Comparison of ENCODE assay signal across 11 cellular contexts in the genomic region with DNA sequence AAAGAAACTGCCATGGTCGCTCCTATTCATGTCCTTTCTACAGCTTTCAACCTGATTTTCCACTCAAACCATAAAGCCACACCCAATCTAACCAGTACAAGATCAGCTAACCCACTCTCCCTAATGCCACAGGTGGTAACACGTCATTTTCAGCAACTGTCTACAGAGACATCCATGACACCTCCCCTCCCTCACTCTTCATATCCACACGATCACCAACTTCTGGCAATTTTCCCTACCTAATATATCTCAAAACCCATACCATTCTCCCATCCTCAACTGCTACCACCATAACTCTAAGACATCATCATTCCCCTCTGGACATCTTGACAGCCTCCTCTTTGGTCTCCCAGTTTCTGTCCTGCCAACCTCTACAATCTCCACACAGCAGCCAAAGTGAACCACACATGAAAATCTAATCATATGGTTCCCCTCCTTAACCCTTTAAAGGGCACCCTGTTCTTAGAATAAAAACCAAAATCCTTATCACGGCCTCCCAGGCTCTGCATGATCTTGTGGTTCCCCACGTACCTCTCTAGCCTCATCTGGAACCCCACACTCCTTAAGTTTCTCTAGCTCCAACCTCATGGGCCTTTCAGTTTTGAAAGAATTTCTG. TPM values are rescaled to one million over a fixed set of nuclear protein-coding genes. Genes with fewer than 3 reads are reported as not detected.
DNase-seq lines count a peak whose midpoint lies in the region; ATAC-seq and TF ChIP-seq lines count a peak whose summit lies in the region.
"Had no signal": no experiment of that assay in that cellular context is flagged by ENCODE, and none has a peak within 500 bp of the region (broad histone marks: within the 10 kb centered on the region; RNA-seq: fewer than 3 reads in every experiment).

No MANE protein-coding gene starts in this region.

- H3K27ac Mint-ChIP-seq in endodermal cell (no peak overlapping the region), progenitor cell of endocrine pancreas (peak overlapping the region; percentile 99)

- DNase-seq in GM12864 (ENCODE audit: low read depth): no peak
- no peak for DNase-seq in endodermal cell
- no peak for DNase-seq in progenitor cell of endocrine pancreas (ENCODE audit: low spot score, unreplicated experiment)
- DNase-seq in Ammon's horn (ENCODE audit: low spot score): no peak
- no peak for DNase-seq in left lung
- DNase-seq in HPDE6-E6E7 (ENCODE audit: extremely low spot score): no peak
- DNase-seq in NCI-H526 (lab: John Stamatoyannopoulos, UW): no peak
- DNase-seq: caudate nucleus, posterior cingulate gyrus had no signal

- H3K4me3 ChIP-seq in GM12864 (ENCODE audit: low read depth, low read length) (peak overlapping the region; percentile 81), OCI-LY3 (ENCODE audit: low read length) (peak overlapping the region; percentile 93), endodermal cell (ENCODE audit: low read length) (peak overlapping the region; percentile 97), left lung (peak overlapping the region in 1 of 2 donors; percentile 94)

- H3K4me1 ChIP-seq in OCI-LY3 (ENCODE audit: low read length): peaks cover 24% of the 10 kb centered on the region
- H3K4me1 ChIP-seq in endodermal cell (ENCODE audit: control insufficient read depth, insufficient read depth, low read length): no peaks in the 10 kb centered on the region
- peaks cover 12 to 37% of the 10 kb centered on the region in 2 donors for H3K4me1 ChIP-seq in left lung

- H4K20me1 ChIP-seq in OCI-LY3 (ENCODE audit: insufficient read depth, low read length): no peaks in the 10 kb centered on the region

- H3K9me3 Mint-ChIP-seq in endodermal cell: peaks cover 3% of the 10 kb centered on the region
- H3K9me3 Mint-ChIP-seq in progenitor cell of endocrine pancreas (ENCODE audit: low read depth): peaks cover 3% of the 10 kb centered on the region

- H3K4me3 Mint-ChIP-seq in endodermal cell (peak overlapping the region; percentile 88), progenitor cell of endocrine pancreas (ENCODE audit: low read depth) (peak overlapping the region; percentile 96)

- no peak for TF ChIP-seq CTCF in GM12864 (IDR thresholded peaks at IDR 0.05; ENCODE audit: low read depth, low read length, missing control alignments)
- TF ChIP-seq CTCF in OCI-LY3 (IDR thresholded peaks at IDR 0.05; ENCODE audit: low read depth, low read length): no peak
- TF ChIP-seq CTCF in endodermal cell (conservative IDR thresholded peaks at IDR 0.05): no peak
- no peak for TF ChIP-seq CTCF in progenitor cell of endocrine pancreas (IDR thresholded peaks at IDR 0.05; ENCODE audit: unreplicated experiment)
- TF ChIP-seq CTCF in left lung (IDR thresholded peaks at IDR 0.05): no peak

- H3K36me3 ChIP-seq in OCI-LY3 (replicated peaks; ENCODE audit: low read depth, low read length) (peaks cover 22% of the 10 kb centered on the region), endodermal cell (ENCODE audit: control insufficient read depth, insufficient read depth, low read length) (peaks cover 27% of the 10 kb centered on the region), left lung (peaks cover 0 to 34% of the 10 kb centered on the region in 2 donors)

- intact Hi-C loops in left lung (cut with DNase I): no loop called here

- H3K9ac ChIP-seq in OCI-LY3 (ENCODE audit: low read length): no peak overlapping the region
- H3K9ac ChIP-seq in endodermal cell (ENCODE audit: extremely low read depth, low read length, poor library complexity, severe bottlenecking): no peak overlapping the region

- WGBS in endodermal cell (ENCODE audit: insufficient coverage in 1 of 2, insufficient read length in 1 of 2), 2 experiments: 95 to 98% methylated on average over 4 to 5 of the region's 5 CpGs

- peak overlapping the region; percentile 70 for H3K4me2 ChIP-seq in OCI-LY3 (ENCODE audit: low read length)

- peaks cover 21% of the 10 kb centered on the region for H3K4me1 Mint-ChIP-seq in endodermal cell
- H3K4me1 Mint-ChIP-seq in progenitor cell of endocrine pancreas (ENCODE audit: low read depth): peaks cover 18% of the 10 kb centered on the region

- H3K27me3 Mint-ChIP-seq in endodermal cell (ENCODE audit: insufficient read depth) (peaks cover 11% of the 10 kb centered on the region), progenitor cell of endocrine pancreas (peaks cover 3% of the 10 kb centered on the region)

- H3K9me3 ChIP-seq in OCI-LY3 (ENCODE audit: insufficient read depth, low read length) (no peaks in the 10 kb centered on the region), endodermal cell (ENCODE audit: control insufficient read depth, low read length) (no peaks in the 10 kb centered on the region), left lung (no peaks in the 10 kb centered on the region)
- H3K9me3 ChIP-seq: SJSA1 had no signal

- H3K27me3 ChIP-seq in OCI-LY3 (ENCODE audit: low read depth, low read length) (no peaks in the 10 kb centered on the region), endodermal cell (ENCODE audit: control insufficient read depth, insufficient read depth, low read length, poor library complexity, severe bottlenecking) (peaks cover 4% of the 10 kb centered on the region), left lung (no peaks in the 10 kb centered on the region)
- H3K27me3 ChIP-seq: SJSA1 had no signal

- no peak overlapping the region for H2AFZ ChIP-seq in OCI-LY3 (ENCODE audit: low read depth, low read length)

- H3K27ac ChIP-seq in OCI-LY3 (ENCODE audit: low read length): no peak overlapping the region
- no peak overlapping the region for H3K27ac ChIP-seq in endodermal cell (ENCODE audit: low read depth, low read length)
- H3K27ac ChIP-seq in left lung: peak overlapping the region in 1 of 2 donors; percentile 98

- H3K36me3 Mint-ChIP-seq in endodermal cell (ENCODE audit: low read depth) (peaks cover 37% of the 10 kb centered on the region), progenitor cell of endocrine pancreas (ENCODE audit: insufficient read depth) (peaks cover 11% of the 10 kb centered on the region)

- ATAC-seq in left lung: no peak

- peaks cover 9% of the 10 kb centered on the region; the same call in 1 of the 2 replicates for H3K79me2 ChIP-seq in OCI-LY3 (ENCODE audit: low read length)

RNA-seq across cellular contexts. Expression of gene NME6, which starts 1.3 kb away (rescaled TPM):
- total RNA-seq in endodermal cell: 10 to 100 TPM; 27.7 to 30.2 TPM
- polyA plus RNA-seq in endodermal cell (2013, experiment 1 of 2): 38.0 TPM
- 33.1 TPM for polyA plus RNA-seq in endodermal cell (2013, experiment 2 of 2)
- total RNA-seq in progenitor cell of endocrine pancreas: 34.8 and 35.5 TPM in 2 replicates
- 10 to 100 TPM; 26.5 to 29.0 TPM for total RNA-seq in left lung

RNA-seq across cellular contexts. Expression of gene SPINK8, which starts 33.6 kb away (rescaled TPM):
- not detected for total RNA-seq in endodermal cell
- not detected for polyA plus RNA-seq in endodermal cell (2013, experiment 1 of 2)
- not detected for polyA plus RNA-seq in endodermal cell (2013, experiment 2 of 2)
- total RNA-seq in progenitor cell of endocrine pancreas: not detected in 2 replicates
- total RNA-seq in left lung: not detected
- total RNA-seq: SJSA1 had no signal

RNA-seq across cellular contexts. Expression of gene ZNF589, which starts 59.0 kb away (rescaled TPM):
- total RNA-seq in endodermal cell: 10 to 100 TPM; 39.0 to 44.3 TPM
- 33.8 TPM for polyA plus RNA-seq in endodermal cell (2013, experiment 1 of 2)
- polyA plus RNA-seq in endodermal cell (2013, experiment 2 of 2): 29.9 TPM
- 28.5 and 30.4 TPM in 2 replicates for total RNA-seq in progenitor cell of endocrine pancreas
- 10 to 100 TPM in 1 of 2 donors, 1 to 10 TPM in 1; 9.0 to 17.5 TPM for total RNA-seq in left lung
